Comparison of ENCODE assay signal across 6 cellular contexts in the genomic region with DNA sequence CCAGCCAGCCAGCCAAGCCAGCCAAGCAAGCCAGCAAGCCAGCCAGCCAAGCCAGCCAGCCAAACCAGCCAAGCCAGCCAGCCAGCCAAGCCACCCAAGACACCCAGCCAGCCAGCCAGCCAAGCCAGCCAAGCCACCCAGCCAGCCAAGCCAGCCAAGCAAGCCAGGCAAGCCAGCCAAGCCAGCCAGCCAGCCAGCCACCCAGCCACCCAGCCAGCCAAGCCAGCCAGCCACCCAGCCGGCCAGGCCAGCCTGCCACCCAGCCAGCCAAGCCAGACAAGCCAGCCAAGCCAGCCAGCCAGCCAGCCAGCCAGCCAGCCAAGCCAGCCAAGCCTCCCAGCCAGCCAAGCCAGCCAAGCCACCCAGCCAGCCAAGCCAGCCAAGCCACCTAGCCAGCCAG.
A peak's percentile ranks its signal among the peaks of the same experiment; 100 is the strongest.
DNase-seq lines count a peak whose midpoint lies in the region; ATAC-seq and TF ChIP-seq lines count a peak whose summit lies in the region.
"Not testable (repeated sequence)": the region's sequence is repeated elsewhere in the genome, so short reads cannot be mapped to it uniquely, and the experiment has no call there.

No MANE protein-coding gene starts in this region.

- not testable (repeated sequence) for H3K23ac ChIP-seq in neuronal stem cell (ENCODE audit: low read depth, low read length, poor library complexity)

- H3K27me3 ChIP-seq in endodermal cell (ENCODE audit: control insufficient read depth, insufficient read depth, low read length, poor library complexity, severe bottlenecking); right cardiac atrium (ENCODE audit: control insufficient read depth, insufficient read depth); right lobe of liver; neuronal stem cell (ENCODE audit: control insufficient read depth in 3 of 3, insufficient read depth in 3 of 3, low read depth in 1 of 3, low read length in 3 of 3); sigmoid colon: not testable (repeated sequence)

- not testable (repeated sequence) for H3K27ac Mint-ChIP-seq in activated CD4-positive, alpha-beta T cell treated with anti-CD3 and anti-CD28 coated beads, Interleukin-2, amount 10 ng/mL, durations not matched to agents 24 days and 14 days; endodermal cell

- H4K8ac ChIP-seq in neuronal stem cell (ENCODE audit: low read depth, low read length) = not testable (repeated sequence)

- H2AFZ ChIP-seq in neuronal stem cell (ENCODE audit: low read length) = not testable (repeated sequence)

- not testable (repeated sequence) for H3K36me3 Mint-ChIP-seq in activated CD4-positive, alpha-beta T cell treated with anti-CD3 and anti-CD28 coated beads, Interleukin-2, amount 10 ng/mL, durations not matched to agents 24 days and 14 days (ENCODE audit: low read depth); endodermal cell (ENCODE audit: low read depth)

- H4K91ac ChIP-seq in neuronal stem cell (ENCODE audit: low read depth, low read length, poor library complexity) = not testable (repeated sequence)

- H3K4me1 ChIP-seq in endodermal cell (ENCODE audit: control insufficient read depth, insufficient read depth, low read length); right cardiac atrium (ENCODE audit: control insufficient read depth, insufficient read depth, low read length); right lobe of liver; neuronal stem cell (ENCODE audit: control insufficient read depth in 2 of 2, insufficient read depth in 1 of 2, low read depth in 1 of 2, low read length in 2 of 2); sigmoid colon: not testable (repeated sequence)

- H3K18ac ChIP-seq in neuronal stem cell (ENCODE audit: low read length) = peak overlapping the region; percentile 80

- not testable (repeated sequence) for H3K4me2 ChIP-seq in neuronal stem cell (ENCODE audit: insufficient read depth, low read length, poor library complexity, severe bottlenecking)

- not testable (repeated sequence) for H3K27ac ChIP-seq in endodermal cell (ENCODE audit: low read depth, low read length); right cardiac atrium (ENCODE audit: low read length); right lobe of liver; neuronal stem cell (replicated peaks; ENCODE audit: low read length); sigmoid colon

- H2AK5ac ChIP-seq in neuronal stem cell (ENCODE audit: low read depth, low read length) = not testable (repeated sequence)

- H2BK12ac ChIP-seq in neuronal stem cell (ENCODE audit: low read length) = not testable (repeated sequence)

- DNase-seq in activated CD4-positive, alpha-beta T cell treated with anti-CD3 and anti-CD28 coated beads, Interleukin-2, amount 10 ng/mL, durations not matched to agents 24 days and 14 days = peak; percentile 50
- DNase-seq in endodermal cell (peak; percentile 17), right cardiac atrium (peak in 2 of 3 donors; percentile 56 to 65), right lobe of liver (peak; percentile 31 to 65 (median 42)), sigmoid colon (peak; percentile 50)
- not testable (repeated sequence) for DNase-seq in neuronal stem cell (ENCODE audit: low spot score)

- not testable (repeated sequence) for H2BK120ac ChIP-seq in neuronal stem cell (ENCODE audit: low read depth, low read length)

- not testable (repeated sequence) for ATAC-seq in right cardiac atrium, right lobe of liver

- not testable (repeated sequence) for H3K9ac ChIP-seq in endodermal cell (ENCODE audit: extremely low read depth, low read length, poor library complexity, severe bottlenecking); neuronal stem cell (ENCODE audit: low read depth, low read length, poor library complexity)

- not testable (repeated sequence) for H3K36me3 ChIP-seq in endodermal cell (ENCODE audit: control insufficient read depth, insufficient read depth, low read length); right lobe of liver; neuronal stem cell (replicated peaks in 1 of 2; ENCODE audit: control insufficient read depth in 2 of 2, insufficient read depth in 2 of 2, low read length in 2 of 2); sigmoid colon

- TF ChIP-seq EP300 in sigmoid colon (IDR thresholded peaks at IDR 0.05) = not testable (repeated sequence)

- WGBS in endodermal cell (ENCODE audit: insufficient coverage in 1 of 2, insufficient read length in 1 of 2), 2 experiments = 38% methylated on average over 1 of the region's 1 CpG; no CpG with 5 or more reads in 1 of the 2 experiments
- 54% methylated on average over 1 of the region's 1 CpG for WGBS in right cardiac atrium
- WGBS in right lobe of liver (ENCODE audit: insufficient coverage, low coverage, low lambda C conversion rate, missing lambda C conversion rate) = 36% methylated on average over 1 of the region's 1 CpG
- no CpG with 5 or more reads among the region's 1 CpG for WGBS in neuronal stem cell (ENCODE audit: extremely low coverage in 2 of 2, insufficient read length in 2 of 2, insufficient replicate concordance in 1 of 2), 2 donors
- WGBS in sigmoid colon, 2 donors = 62 to 65% methylated on average over 1 of the region's 1 CpG

- not testable (repeated sequence) for H2BK15ac ChIP-seq in neuronal stem cell (ENCODE audit: low read length)

- H3K4me1 Mint-ChIP-seq in activated CD4-positive, alpha-beta T cell treated with anti-CD3 and anti-CD28 coated beads, Interleukin-2, amount 10 ng/mL, durations not matched to agents 24 days and 14 days; endodermal cell: not testable (repeated sequence)

- not testable (repeated sequence) for H3K9me3 Mint-ChIP-seq in activated CD4-positive, alpha-beta T cell treated with anti-CD3 and anti-CD28 coated beads, Interleukin-2, amount 10 ng/mL, durations not matched to agents 24 days and 14 days; endodermal cell

- H3K9me3 ChIP-seq in endodermal cell (ENCODE audit: control insufficient read depth, low read length); right cardiac atrium (ENCODE audit: control insufficient read depth, low read length); right lobe of liver; neuronal stem cell (replicated peaks in 1 of 2; ENCODE audit: control insufficient read depth in 2 of 2, insufficient read depth in 1 of 2, low read depth in 1 of 2, low read length in 2 of 2); sigmoid colon: not testable (repeated sequence)

- not testable (repeated sequence) for H3K14ac ChIP-seq in neuronal stem cell (ENCODE audit: low read length)

- H3K4me3 Mint-ChIP-seq in activated CD4-positive, alpha-beta T cell treated with anti-CD3 and anti-CD28 coated beads, Interleukin-2, amount 10 ng/mL, durations not matched to agents 24 days and 14 days; endodermal cell: not testable (repeated sequence)

- not testable (repeated sequence) for H3K79me1 ChIP-seq in neuronal stem cell (ENCODE audit: low read depth, low read length)

- H3K4me3 ChIP-seq in endodermal cell (ENCODE audit: low read length); right cardiac atrium (ENCODE audit: low read length); right lobe of liver; neuronal stem cell (ENCODE audit: low read length in 2 of 2); sigmoid colon: not testable (repeated sequence)

- not testable (repeated sequence) for H2BK5ac ChIP-seq in neuronal stem cell (ENCODE audit: low read length)

- not testable (repeated sequence) for TF ChIP-seq CTCF in endodermal cell (conservative IDR thresholded peaks at IDR 0.05); right lobe of liver (IDR thresholded peaks at IDR 0.05); sigmoid colon (IDR thresholded peaks at IDR 0.05)

- H3K27me3 Mint-ChIP-seq in activated CD4-positive, alpha-beta T cell treated with anti-CD3 and anti-CD28 coated beads, Interleukin-2, amount 10 ng/mL, durations not matched to agents 24 days and 14 days; endodermal cell (ENCODE audit: insufficient read depth): not testable (repeated sequence)

- TF ChIP-seq POLR2A in right lobe of liver (IDR thresholded peaks at IDR 0.05); sigmoid colon (IDR thresholded peaks at IDR 0.05): not testable (repeated sequence)

- intact Hi-C loops in activated CD4-positive, alpha-beta T cell treated with anti-CD3 and anti-CD28 coated beads, Interleukin-2, amount 10 ng/mL, durations not matched to agents 24 days and 14 days (cut with micrococcal nuclease); right cardiac atrium (cut with DNase I); right lobe of liver (cut with DNase I); sigmoid colon (cut with DNase I): not testable (repeated sequence)

- not testable (repeated sequence) for H3K4ac ChIP-seq in neuronal stem cell (ENCODE audit: low read length)
